ENCODE assay signal across 8 cellular contexts in the genomic region with DNA sequence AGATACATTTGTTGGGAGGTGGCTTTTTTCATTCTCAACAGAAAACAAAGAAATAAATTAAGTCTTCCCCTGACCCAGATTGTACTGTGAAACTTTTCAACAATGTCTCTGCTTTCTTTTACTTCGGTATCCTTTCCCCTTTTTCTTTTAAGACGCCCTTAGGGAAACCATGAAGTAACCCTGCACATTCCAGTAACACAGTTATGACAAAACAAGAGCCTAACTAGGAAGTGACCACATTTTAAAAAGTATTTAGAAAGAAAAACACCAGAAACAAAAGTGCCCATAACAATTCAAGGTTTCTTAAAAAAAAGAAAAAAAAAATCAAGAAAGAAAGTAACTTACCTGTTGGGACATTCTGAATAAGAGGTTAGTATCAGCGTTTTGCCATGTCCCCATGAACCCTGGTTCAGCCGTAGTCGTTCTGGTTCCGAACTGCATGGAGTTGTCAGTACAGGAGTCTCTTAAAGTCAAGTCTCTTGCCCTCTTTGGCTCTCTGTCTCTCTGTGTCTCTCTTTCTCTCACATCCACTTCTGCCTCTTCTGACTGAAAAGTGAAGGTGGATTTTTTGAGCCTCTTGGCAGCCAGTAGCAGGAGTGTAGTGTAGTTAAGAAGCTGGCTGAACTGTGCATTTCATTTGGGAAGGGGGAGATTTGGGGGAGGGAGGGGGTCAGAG.
DNase-seq lines count a peak whose midpoint lies in the region; ATAC-seq, FAIRE-seq and TF ChIP-seq lines count a peak whose summit lies in the region.

No MANE protein-coding gene starts in this region.

- peaks cover 9% of the 10 kb centered on the region for H3K4me1 ChIP-seq in mammary epithelial cell (ENCODE audit: insufficient read depth, low read length)
- H3K4me1 ChIP-seq in kidney (ENCODE audit: control insufficient read depth in 1 of 2, insufficient read depth in 1 of 2, low read depth in 1 of 2, low read length in 2 of 2), result peaks cover 0 to 4% of the 10 kb centered on the region in 2 donors
- peaks cover 28% of the 10 kb centered on the region for H3K4me1 ChIP-seq in suprapubic skin

- ATAC-seq in GM19023 (IDR thresholded peaks at IDR 0.05; ENCODE audit: unreplicated experiment), result no peak
- ATAC-seq in GM21576 (IDR thresholded peaks at IDR 0.05; ENCODE audit: unreplicated experiment), result no peak
- ATAC-seq in GM21381 (IDR thresholded peaks at IDR 0.05; ENCODE audit: unreplicated experiment), result no peak

- no peak for TF ChIP-seq EP300 in suprapubic skin (IDR thresholded peaks at IDR 0.05)

- H3K4me3 ChIP-seq in mammary epithelial cell (replicated peaks in 1 of 3; ENCODE audit: insufficient read depth in 1 of 3, low read depth in 2 of 3, low read length in 3 of 3), result peak overlapping the region; percentile 51 to 68 (median 56)
- H3K4me3 ChIP-seq in kidney (ENCODE audit: low read length in 2 of 2), result peak overlapping the region; percentile 68 to 73
- H3K4me3 ChIP-seq in suprapubic skin, result peak overlapping the region; percentile 74

- H2AFZ ChIP-seq in mammary epithelial cell (ENCODE audit: low read depth, low read length), result peak overlapping the region; percentile 97

- H3K4me2 ChIP-seq in mammary epithelial cell (ENCODE audit: insufficient read depth, low read depth, low read length), result peak overlapping the region; percentile 99

- intact Hi-C loops in mammary epithelial cell (cut with micrococcal nuclease), result loop anchor here (5.0 to 10.0 kb wide), 4 partner anchors 133 to 693 kb away; no protein-coding TSS in a partner anchor
- intact Hi-C loops in kidney (cut with DNase I), result no loop called here

- H3K9ac ChIP-seq in mammary epithelial cell (ENCODE audit: insufficient read depth, low read length), result peak overlapping the region; percentile 50
- peak overlapping the region; percentile 8 to 86 for H3K9ac ChIP-seq in kidney (ENCODE audit: low read length in 2 of 2)

- in situ Hi-C loops in mammary epithelial cell (cut with MboI; ENCODE audit: low sequenced_read_pairs in 2 of 2), result no loop called here

- no peak for TF ChIP-seq CTCF in mammary epithelial cell (conservative IDR thresholded peaks at IDR 0.05 in 1 of 2, IDR thresholded peaks at IDR 0.05 in 1 of 2; ENCODE audit: extremely low read depth in 1 of 2, insufficient read depth in 1 of 2, low read depth in 1 of 2, low read length in 2 of 2)
- TF ChIP-seq CTCF in kidney (IDR thresholded peaks at IDR 0.05; ENCODE audit: borderline replicate concordance, extremely low read depth, insufficient read depth), result no peak
- TF ChIP-seq CTCF in suprapubic skin (IDR thresholded peaks at IDR 0.05), result no peak

- H3K27me3 ChIP-seq in mammary epithelial cell (ENCODE audit: insufficient read depth, low read length) (peaks cover 8% of the 10 kb centered on the region), suprapubic skin (no peaks in the 10 kb centered on the region)

- H3K27ac ChIP-seq in mammary epithelial cell (ENCODE audit: insufficient read depth, low read depth, low read length), result no peak overlapping the region
- peak overlapping the region; percentile 81 to 87 for H3K27ac ChIP-seq in kidney (ENCODE audit: low read depth in 2 of 2, low read length in 2 of 2)
- peak overlapping the region; percentile 96 for H3K27ac ChIP-seq in suprapubic skin

- CTCF ChIA-PET in mammary epithelial cell (lab: Charles Lee; ENCODE audit: low non-redundant PET), result no interaction called here

- H3K9me3 ChIP-seq in mammary epithelial cell (replicated peaks; ENCODE audit: insufficient read depth, low read length) (no peaks in the 10 kb centered on the region), kidney (ENCODE audit: control insufficient read depth in 1 of 2, low read length in 2 of 2) (no peaks in the 10 kb centered on the region), suprapubic skin (no peaks in the 10 kb centered on the region)

- WGBS in mammary epithelial cell (ENCODE audit: low coverage, missing lambda C conversion rate), result 22% methylated on average over 6 of the region's 6 CpGs
- WGBS in suprapubic skin, result 28% methylated on average over 6 of the region's 6 CpGs

- H3K36me3 ChIP-seq in mammary epithelial cell (ENCODE audit: insufficient read depth, low read length) (no peaks in the 10 kb centered on the region), kidney (ENCODE audit: control insufficient read depth in 1 of 2, insufficient read depth in 2 of 2, low read length in 2 of 2) (no peaks in the 10 kb centered on the region), suprapubic skin (no peaks in the 10 kb centered on the region)

- DNase-seq in LHCN-M2 (ENCODE audit: low read depth) (peak; percentile 43), mammary epithelial cell (no peak), kidney (no peak), suprapubic skin (ENCODE audit: low spot score in 2 of 2) (no peak), Kasumi-1 (lab: John Stamatoyannopoulos, UW) (no peak)

- TF ChIP-seq POLR2A in suprapubic skin (IDR thresholded peaks at IDR 0.05), result no peak

- FAIRE-seq in kidney (lab: Jason Lieb, UNC), result no peak

- BruUV-seq in mammary epithelial cell (replicated peaks; lab: Mats Ljungman, UMichigan), result no TSS peak

- no peaks in the 10 kb centered on the region for H3K79me2 ChIP-seq in mammary epithelial cell (ENCODE audit: insufficient read depth, low read length)

- H4K20me1 ChIP-seq in mammary epithelial cell (ENCODE audit: insufficient read depth, low read length), result no peaks in the 10 kb centered on the region

- dilution Hi-C loops in mammary epithelial cell (cut with HindIII; ENCODE audit: low sequenced_read_pairs), result no loop called here
